In the genomic region with DNA sequence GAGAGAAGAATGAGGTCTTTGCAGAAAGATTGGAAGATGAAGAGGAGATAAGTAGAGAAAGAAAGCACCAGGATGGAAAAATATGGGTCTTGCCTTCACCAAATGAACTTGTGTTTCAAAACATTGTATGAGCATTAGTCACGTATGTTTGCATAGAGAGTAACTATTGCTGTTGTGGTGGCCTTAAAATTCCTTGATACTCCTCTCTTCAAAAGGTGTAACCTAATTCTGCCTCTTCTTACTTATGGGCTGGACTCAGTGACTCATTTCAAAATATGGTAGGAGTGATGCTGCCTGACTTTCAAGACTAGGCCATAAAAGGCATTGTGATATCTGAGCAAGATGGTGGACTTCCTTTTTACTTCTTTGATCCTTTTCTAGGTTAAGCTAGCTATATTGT, we compare ENCODE assay signal across 23 cellular contexts.
DNase-seq lines count a peak whose midpoint lies in the region; TF ChIP-seq lines count a peak whose summit lies in the region.
"Had no signal": no experiment of that assay in that cellular context is flagged by ENCODE, and none has a peak within 500 bp of the region (broad histone marks: within the 10 kb centered on the region; RNA-seq: fewer than 3 reads in every experiment).

No MANE protein-coding gene starts in this region.

- H3K27me3 ChIP-seq in GM23248 (replicated peaks; ENCODE audit: insufficient read depth) (no peaks in the 10 kb centered on the region), fibroblast of lung (ENCODE audit: control insufficient read depth, insufficient read depth, low read length) (no peaks in the 10 kb centered on the region)
- H3K27me3 ChIP-seq: heart right ventricle had no signal

- in situ Hi-C loops in GM23248 (cut with MboI) = no loop called here

- H3K36me3 ChIP-seq in GM23248 (ENCODE audit: low read depth) (no peaks in the 10 kb centered on the region), fibroblast of lung (ENCODE audit: control insufficient read depth, insufficient read depth, low read length) (no peaks in the 10 kb centered on the region)
- H3K36me3 ChIP-seq: heart right ventricle, WERI-Rb-1 had no signal

- H3K4me3 ChIP-seq in GM23248 (no peak overlapping the region), fibroblast of lung (replicated peaks in 1 of 4; ENCODE audit: control extremely low read depth in 1 of 4, insufficient read depth in 1 of 4, low read depth in 3 of 4, low read length in 4 of 4) (no peak overlapping the region)
- H3K4me3 ChIP-seq: heart right ventricle, K562 had no signal

- H3K4me2 ChIP-seq in GM23248 (ENCODE audit: unreplicated experiment) = no peak overlapping the region
- H3K4me2 ChIP-seq in fibroblast of lung (ENCODE audit: extremely low read depth, insufficient read depth, low read length) = no peak overlapping the region

- H4K20me1 ChIP-seq in GM23248 (ENCODE audit: insufficient read depth) (no peaks in the 10 kb centered on the region), fibroblast of lung (ENCODE audit: control insufficient read depth, extremely low read depth, insufficient read depth, low read length) (no peaks in the 10 kb centered on the region)

- H3K79me2 ChIP-seq in GM23248 (ENCODE audit: insufficient read depth) = no peaks in the 10 kb centered on the region
- no peaks in the 10 kb centered on the region for H3K79me2 ChIP-seq in fibroblast of lung (ENCODE audit: control insufficient read depth, insufficient read depth, low read length)

- H3K27ac ChIP-seq in GM23248 (no peak overlapping the region), fibroblast of lung (ENCODE audit: insufficient read depth, low read length) (no peak overlapping the region)
- H3K27ac ChIP-seq: heart right ventricle, WERI-Rb-1 had no signal

- H3K9ac ChIP-seq in GM23248 (no peak overlapping the region), fibroblast of lung (ENCODE audit: insufficient read depth, low read length) (no peak overlapping the region)

- 87 to 97% methylated on average over 1 of the region's 1 CpG for WGBS in GM23248 (ENCODE audit: low coverage in 1 of 2, low lambda C conversion rate in 2 of 2, missing lambda C conversion rate in 2 of 2), 2 experiments

- DNase-seq in GM23248 (peak; percentile 9), RKO (ENCODE audit: low spot score) (peak; percentile 6), fibroblast of lung (ENCODE audit: low read depth in 2 of 2) (peak; percentile 19 to 79), renal cortical epithelial cell (ENCODE audit: low read depth) (peak; percentile 13), COR-L47 (lab: John Stamatoyannopoulos, UW) (no peak), NCI-H82 treated with DMSO at 0.1 percent for 48 hours (lab: John Stamatoyannopoulos, UW; ENCODE audit: unreplicated experiment) (no peak), DMS153 (lab: John Stamatoyannopoulos, UW) (no peak)
- no peak for DNase-seq in stimulated activated CD4-positive, alpha-beta T cell treated with anti-CD3 and anti-CD28 coated beads, Interleukin-4, amount 100 ng/mL, for 4 hours
- DNase-seq: activated CD8-positive, alpha-beta T cell treated with anti-CD3 and anti-CD28 coated beads, Interleukin-2, amount 10 ng/mL, durations not matched to agents 7 days and 5 days; activated naive CD4-positive, alpha-beta T cell treated with anti-CD3 and anti-CD28 coated beads, Interleukin-2, amount 50 U/mL, for 16 hours; activated T-cell treated with anti-CD3 and anti-CD28 coated beads, Interleukin-2, amount 50 U/mL, for 48 hours; C1 segment of cervical spinal cord; DMS79; GOT3; heart right ventricle; naive thymus-derived CD4-positive, alpha-beta T cell; NCI-H2029 treated with DMSO at 0.1 percent for 48 hours; NCI-H510A; posterior cingulate gyrus; SIG-M5; small intestine; WERI-Rb-1 had no signal

- no peaks in the 10 kb centered on the region for H3F3A ChIP-seq in GM23248 (ENCODE audit: insufficient read depth)

- TF ChIP-seq CTCF in fibroblast of lung (conservative IDR thresholded peaks at IDR 0.05 in 1 of 2, IDR thresholded peaks at IDR 0.05 in 1 of 2; ENCODE audit: low read depth in 1 of 2, low read length in 2 of 2) = no peak

- H3K9me3 ChIP-seq in GM23248 (ENCODE audit: low read depth) (no peaks in the 10 kb centered on the region), fibroblast of lung (ENCODE audit: control insufficient read depth, insufficient read depth, low read depth, low read length) (no peaks in the 10 kb centered on the region)

- H3K4me1 ChIP-seq in GM23248 (ENCODE audit: insufficient read depth) = no peaks in the 10 kb centered on the region
- no peaks in the 10 kb centered on the region for H3K4me1 ChIP-seq in fibroblast of lung (ENCODE audit: control insufficient read depth, extremely low read depth, insufficient read depth, low read length)
- H3K4me1 ChIP-seq: heart right ventricle had no signal

- no peak overlapping the region for H2AFZ ChIP-seq in GM23248
- no peak overlapping the region for H2AFZ ChIP-seq in fibroblast of lung (ENCODE audit: low read length)

- peaks cover 5% of the 10 kb centered on the region; the same call in 1 of the 2 replicates for H3K9me2 ChIP-seq in GM23248 (ENCODE audit: insufficient read depth)

Comparison
In these comparisons a context has a peak if more than half of its experiments do, and no peak if none do; other contexts are left out.
1. DNase-seq: peak in GM23248 (single experiment), RKO (single experiment), fibroblast of lung (2 of 2) and renal cortical epithelial cell (single experiment); none in COR-L47 (single experiment), stimulated activated CD4-positive, alpha-beta T cell treated with anti-CD3 and anti-CD28 coated beads, Interleukin-4, amount 100 ng/mL, for 4 hours (0 of 2), NCI-H82 treated with DMSO at 0.1 percent for 48 hours (single experiment) and DMS153 (single experiment).